ENCODE assay signal across 9 cellular contexts in genomic region chrX:125998432-125998831, GRCh38.
A peak's percentile ranks its signal among the peaks of the same experiment; 100 is the strongest.
DNase-seq lines count a peak whose midpoint lies in the region; ATAC-seq and TF ChIP-seq lines count a peak whose summit lies in the region.
"Had no signal": no experiment of that assay in that cellular context is flagged by ENCODE, and none has a peak within 500 bp of the region (broad histone marks: within the 10 kb centered on the region; RNA-seq: fewer than 3 reads in every experiment).

No MANE protein-coding gene starts in this region.

- H3K4me1 ChIP-seq in Loucy (ENCODE audit: insufficient read depth, low read length, poor library complexity, severe bottlenecking) (no peaks in the 10 kb centered on the region), tibial artery (no peaks in the 10 kb centered on the region)

- H3K36me3 ChIP-seq in Loucy (ENCODE audit: insufficient read depth, low read length), result no peaks in the 10 kb centered on the region
- no peaks in the 10 kb centered on the region for H3K36me3 ChIP-seq in tibial artery

- H4K20me1 ChIP-seq in Loucy (ENCODE audit: insufficient read depth, low read length, poor library complexity, severe bottlenecking), result no peaks in the 10 kb centered on the region

- H3K4me3 ChIP-seq in Loucy (ENCODE audit: low read length, poor library complexity, severe bottlenecking), result no peak overlapping the region
- no peak overlapping the region for H3K4me3 ChIP-seq in tibial artery

- H3K4me1 Mint-ChIP-seq in activated naive CD8-positive, alpha-beta T cell treated with anti-CD3 and anti-CD28 coated beads for 36 hours, result no peaks in the 10 kb centered on the region

- no peak overlapping the region for H3K9ac ChIP-seq in Loucy (ENCODE audit: low read depth, low read length, poor library complexity, severe bottlenecking)

- no peak overlapping the region for H2AFZ ChIP-seq in Loucy (ENCODE audit: low read length)

- no peaks in the 10 kb centered on the region for H3K27me3 Mint-ChIP-seq in activated naive CD8-positive, alpha-beta T cell treated with anti-CD3 and anti-CD28 coated beads for 36 hours

- H3K36me3 Mint-ChIP-seq in activated naive CD8-positive, alpha-beta T cell treated with anti-CD3 and anti-CD28 coated beads for 36 hours, result no peaks in the 10 kb centered on the region

- ATAC-seq in GM21528 (IDR thresholded peaks at IDR 0.05; ENCODE audit: low FRiP score, unreplicated experiment) (no peak), GM21576 (IDR thresholded peaks at IDR 0.05; ENCODE audit: unreplicated experiment) (no peak)

- no peak overlapping the region for H3K27ac ChIP-seq in tibial artery

- H3K4me3 Mint-ChIP-seq in activated naive CD8-positive, alpha-beta T cell treated with anti-CD3 and anti-CD28 coated beads for 36 hours, result no peak overlapping the region

- H3K27ac Mint-ChIP-seq in activated naive CD8-positive, alpha-beta T cell treated with anti-CD3 and anti-CD28 coated beads for 36 hours, result no peak overlapping the region

- H3K9me3 ChIP-seq in Loucy (ENCODE audit: insufficient read depth, low read depth, low read length), result no peaks in the 10 kb centered on the region
- H3K9me3 ChIP-seq in tibial artery, result no peaks in the 10 kb centered on the region

- H3K27me3 ChIP-seq in Loucy (ENCODE audit: insufficient read depth, low read length, poor library complexity, severe bottlenecking) (no peaks in the 10 kb centered on the region), tibial artery (no peaks in the 10 kb centered on the region)

- intact Hi-C loops in tibial artery (cut with DNase I; ENCODE audit: low total_unique reads), result no loop called here

- H3K9me2 ChIP-seq in Loucy (replicated peaks; ENCODE audit: low read depth, low read length), result no peaks in the 10 kb centered on the region

- no peaks in the 10 kb centered on the region for H3K79me2 ChIP-seq in Loucy (ENCODE audit: insufficient read depth, low read length)

- no peaks in the 10 kb centered on the region for H3K9me3 Mint-ChIP-seq in activated naive CD8-positive, alpha-beta T cell treated with anti-CD3 and anti-CD28 coated beads for 36 hours

- no peaks in the 10 kb centered on the region for H3F3A ChIP-seq in Loucy (ENCODE audit: low read depth)

- DNase-seq in DMS53 treated with DMSO at 0.1 percent for 48 hours (lab: John Stamatoyannopoulos, UW; ENCODE audit: unreplicated experiment) (peak; percentile 23), SW480 (ENCODE audit: low spot score) (peak; percentile 23), left kidney (ENCODE audit: low read depth, low spot score) (peak; percentile 44), tibial artery (no peak)
- no peak for DNase-seq in activated naive CD8-positive, alpha-beta T cell treated with anti-CD3 and anti-CD28 coated beads for 36 hours
- DNase-seq: activated CD4-positive, alpha-beta T cell treated with anti-CD3 and anti-CD28 coated beads, Interleukin-2, amount 50 U/mL, for 1 hour had no signal

- no peak overlapping the region for H3K4me2 ChIP-seq in Loucy (ENCODE audit: low read depth, low read length, poor library complexity, severe bottlenecking)

- TF ChIP-seq CTCF in Loucy (conservative IDR thresholded peaks at IDR 0.05; ENCODE audit: low read length), result peak; percentile 58
- TF ChIP-seq CTCF in tibial artery (IDR thresholded peaks at IDR 0.05), result no peak

Comparison
In these comparisons a context has a peak if more than half of its experiments do, and no peak if none do; other contexts are left out.
1. DNase-seq: peak in DMS53 treated with DMSO at 0.1 percent for 48 hours (single experiment), SW480 (single experiment) and left kidney (single experiment); none in activated naive CD8-positive, alpha-beta T cell treated with anti-CD3 and anti-CD28 coated beads for 36 hours (single experiment) and tibial artery (0 of 2).